Comparison of ENCODE assay signal across 14 cellular contexts in the genomic region with DNA sequence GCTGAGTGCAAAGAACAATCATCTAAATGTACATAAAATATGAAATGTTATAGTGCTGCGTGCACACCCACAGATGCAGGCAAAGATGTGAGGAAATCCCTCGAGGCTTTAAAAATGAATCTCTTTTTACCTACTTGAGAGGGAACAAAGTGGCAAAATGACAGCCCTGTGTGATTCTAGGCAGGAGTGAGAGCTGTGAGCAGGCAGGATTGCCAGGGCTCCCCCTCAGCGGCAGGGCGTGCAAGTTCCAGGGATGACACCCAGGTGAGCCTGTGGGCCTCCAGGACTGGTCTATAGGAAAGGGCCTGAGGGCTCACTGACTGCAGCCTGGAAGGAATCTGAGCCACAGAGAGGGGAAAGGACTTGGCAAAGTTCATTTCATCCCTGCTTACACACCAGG.
"Had no signal": no experiment of that assay in that cellular context is flagged by ENCODE, and none has a peak within 500 bp of the region (broad histone marks: within the 10 kb centered on the region; RNA-seq: fewer than 3 reads in every experiment).

No MANE protein-coding gene starts in this region.

- DNase-seq: IMR-90; Karpas-422; KG1; MG63; NCI-H187; NCI-H2227 treated with DMSO at 0.1 percent for 48 hours; NCI-H524; NCI-H748 treated with DMSO at 0.1 percent for 48 hours; NK-92 treated with Interleukin-12 subunit alpha and Interleukin-12 subunit beta, amount 100 ng/mL, for 24 hours; PC-3; SHP77; SK-N-SH; SW 1271; T-cell had no signal
